Comparison of ENCODE assay signal across 9 cellular contexts in genomic region chr3:34938784-34939183, GRCh38.
"Had no signal": no experiment of that assay in that cellular context is flagged by ENCODE, and none has a peak within 500 bp of the region (broad histone marks: within the 10 kb centered on the region; RNA-seq: fewer than 3 reads in every experiment).

No MANE protein-coding gene starts in this region.

- DNase-seq: GM23248, GOT3, H7, H9, HCEC 1CT, HFFc6 had no signal

- H3K4me2 ChIP-seq: GM23338 had no signal

- H3K36me3 ChIP-seq: HAP-1 had no signal

- ATAC-seq: GM23338, HCT116 had no signal

- H3K4me1 ChIP-seq: HAP-1 had no signal

- H3K9ac ChIP-seq: GM23248 had no signal

- H3K4me3 ChIP-seq: GM23248, GM23338, HAP-1 had no signal

- H3K9me3 ChIP-seq: HAP-1 had no signal

- H2AFZ ChIP-seq: GM23248, GM23338 had no signal

- H3K27ac ChIP-seq: GM23248 had no signal
